10 cellular contexts compared by ENCODE assay signal in genomic region chr7:130321542-130322229, GRCh38. TPM values are rescaled to one million over a fixed set of nuclear protein-coding genes. Genes with fewer than 3 reads are reported as not detected.
DNase-seq lines count a peak whose midpoint lies in the region; ATAC-seq and TF ChIP-seq lines count a peak whose summit lies in the region.
"Not testable (repeated sequence)": the region's sequence is repeated elsewhere in the genome, so short reads cannot be mapped to it uniquely, and the experiment has no call there.
"Had no signal": no experiment of that assay in that cellular context is flagged by ENCODE, and none has a peak within 500 bp of the region (broad histone marks: within the 10 kb centered on the region; RNA-seq: fewer than 3 reads in every experiment).

No MANE protein-coding gene starts in this region.

- not testable (repeated sequence) for H3K79me1 ChIP-seq in trophoblast cell (ENCODE audit: low read length)

- peak; percentile 94 for ATAC-seq in activated T-helper 17 cell treated with anti-CD3 and anti-CD28 coated beads, Interleukin-2, amount 50 U/mL, for 72 hours (replicated peaks)

- not testable (repeated sequence) for H3F3A ChIP-seq in GM23248 (ENCODE audit: insufficient read depth)

- not testable (repeated sequence) for H2BK5ac ChIP-seq in trophoblast cell (ENCODE audit: low read depth, low read length, poor library complexity)

- H3K9ac ChIP-seq in GM23248; trophoblast cell (ENCODE audit: low read length): not testable (repeated sequence)

- not testable (repeated sequence) for H3K18ac ChIP-seq in trophoblast cell (ENCODE audit: low read length)

- not testable (repeated sequence) for H3K4ac ChIP-seq in trophoblast cell (ENCODE audit: low read depth, low read length)

- H3K9me2 ChIP-seq in GM23248 (ENCODE audit: insufficient read depth) = not testable (repeated sequence)

- H3K36me3 ChIP-seq in GM23248 (ENCODE audit: low read depth); trophoblast cell (ENCODE audit: control insufficient read depth in 1 of 2, insufficient read depth in 2 of 2, low read length in 2 of 2): not testable (repeated sequence)

- H3K9me3 ChIP-seq in GM23248 (ENCODE audit: low read depth); trophoblast cell (ENCODE audit: insufficient read depth, low read depth, low read length): not testable (repeated sequence)

- not testable (repeated sequence) for H3K4me1 Mint-ChIP-seq in activated T-helper 17 cell treated with anti-CD3 and anti-CD28 coated beads, Interleukin-2, amount 50 U/mL, for 72 hours

- TF ChIP-seq CTCF in epithelial cell of esophagus (IDR thresholded peaks at IDR 0.05; ENCODE audit: insufficient read depth, low read depth, low read length, missing control alignments) = not testable (repeated sequence)

- not testable (repeated sequence) for H4K20me1 ChIP-seq in GM23248 (ENCODE audit: insufficient read depth)

- H2BK12ac ChIP-seq in trophoblast cell (ENCODE audit: low read length) = peak overlapping the region; percentile 1

- not testable (repeated sequence) for H2AK5ac ChIP-seq in trophoblast cell (ENCODE audit: low read length)

- H4K8ac ChIP-seq in trophoblast cell (ENCODE audit: low read depth, low read length) = not testable (repeated sequence)

- peak; percentile 18 for DNase-seq in AG20443 (ENCODE audit: low spot score)
- peak; percentile 21 for DNase-seq in GM23248
- DNase-seq in NCI-H82 (lab: John Stamatoyannopoulos, UW) = peak; percentile 38
- peak; percentile 8 for DNase-seq in epithelial cell of esophagus (ENCODE audit: low read depth)
- DNase-seq in iris pigment epithelial cell (ENCODE audit: low read depth) = peak; percentile 23
- DNase-seq in trophoblast cell = not testable (repeated sequence)

- H3K9me3 Mint-ChIP-seq in activated T-helper 17 cell treated with anti-CD3 and anti-CD28 coated beads, Interleukin-2, amount 50 U/mL, for 72 hours = not testable (repeated sequence)

- H3K4me3 Mint-ChIP-seq in activated T-helper 17 cell treated with anti-CD3 and anti-CD28 coated beads, Interleukin-2, amount 50 U/mL, for 72 hours = not testable (repeated sequence)

- WGBS in GM23248 (ENCODE audit: low coverage in 1 of 2, low lambda C conversion rate in 2 of 2, missing lambda C conversion rate in 2 of 2), 2 experiments = 71 to 93% methylated on average over 3 of the region's 3 CpGs
- WGBS in trophoblast cell (ENCODE audit: extremely low coverage, insufficient coverage, insufficient read length) = no CpG with 5 or more reads among the region's 3 CpGs

- H3K27ac Mint-ChIP-seq in activated T-helper 17 cell treated with anti-CD3 and anti-CD28 coated beads, Interleukin-2, amount 50 U/mL, for 72 hours = not testable (repeated sequence)

- H3K4me3 ChIP-seq in GM23248; epithelial cell of esophagus (ENCODE audit: low read length); trophoblast cell (ENCODE audit: low read depth, low read length): not testable (repeated sequence)

- H3K27me3 Mint-ChIP-seq in activated T-helper 17 cell treated with anti-CD3 and anti-CD28 coated beads, Interleukin-2, amount 50 U/mL, for 72 hours = not testable (repeated sequence)

- in situ Hi-C loops in GM23248 (cut with MboI) = not testable (repeated sequence)

- not testable (repeated sequence) for H3K27ac ChIP-seq in GM23248; trophoblast cell (ENCODE audit: low read depth, low read length)

- not testable (repeated sequence) for H3K79me2 ChIP-seq in GM23248 (ENCODE audit: insufficient read depth); trophoblast cell (ENCODE audit: control insufficient read depth, insufficient read depth, low read length, poor library complexity)

- not testable (repeated sequence) for H4K12ac ChIP-seq in trophoblast cell (ENCODE audit: low read depth, low read length)

- H2BK120ac ChIP-seq in trophoblast cell (ENCODE audit: insufficient read depth, low read length, poor library complexity) = not testable (repeated sequence)

- H3K4me1 ChIP-seq in GM23248 (ENCODE audit: insufficient read depth) = not testable (repeated sequence)
- peaks cover 15 to 16% of the 10 kb centered on the region in 2 experiments for H3K4me1 ChIP-seq in trophoblast cell (ENCODE audit: control insufficient read depth in 1 of 2, insufficient read depth in 2 of 2, low read length in 2 of 2)

- H3K4me2 ChIP-seq in GM23248 (ENCODE audit: unreplicated experiment); trophoblast cell (ENCODE audit: low read length): not testable (repeated sequence)

- not testable (repeated sequence) for H3K27me3 ChIP-seq in GM23248 (replicated peaks; ENCODE audit: insufficient read depth); trophoblast cell (ENCODE audit: insufficient read depth, low read length)

- not testable (repeated sequence) for H2AFZ ChIP-seq in GM23248; trophoblast cell (ENCODE audit: insufficient read depth, low read length, poor library complexity)

- H4K91ac ChIP-seq in trophoblast cell (ENCODE audit: low read depth, low read length) = not testable (repeated sequence)

- H3K14ac ChIP-seq in trophoblast cell (ENCODE audit: low read length) = not testable (repeated sequence)

- H3K36me3 Mint-ChIP-seq in activated T-helper 17 cell treated with anti-CD3 and anti-CD28 coated beads, Interleukin-2, amount 50 U/mL, for 72 hours (ENCODE audit: low read depth) = not testable (repeated sequence)

- not testable (repeated sequence) for H3K23ac ChIP-seq in trophoblast cell (ENCODE audit: low read length)

RNA-seq across cellular contexts. Expression of gene CPA5, which starts 22.9 kb away (rescaled TPM):
- not detected in 2 replicates for total RNA-seq in GM23248 (2014; rRNA removed; shearing (Covaris generic))
- 0.23 TPM in 1 of 2 replicates, not detected in the other for polyA plus RNA-seq in GM23248 (2016; fragmentation: Nextera tagmentation; extraction: Ambion mirVana)
- total RNA-seq in activated T-helper 17 cell treated with anti-CD3 and anti-CD28 coated beads, Interleukin-2, amount 50 U/mL, for 72 hours = 10 to 100 TPM in 1 of 2 donors, 1 to 10 TPM in 1; 3.3 to 27.6 TPM
- 0.07 and 0.32 TPM in 2 replicates for polyA plus RNA-seq in trophoblast cell (2013)
- polyA plus RNA-seq: A549 had no signal

RNA-seq across cellular contexts. Expression of gene CPA4, which starts 28.7 kb away (rescaled TPM):
- total RNA-seq in GM23248 (2014; rRNA removed; shearing (Covaris generic)) = 8.6 and 16.7 TPM in 2 replicates
- 10.4 and 11.9 TPM in 2 replicates for polyA plus RNA-seq in GM23248 (2016; fragmentation: Nextera tagmentation; extraction: Ambion mirVana)
- 1 to 10 TPM in 1 of 2 donors, under 1 TPM in 1; 0.22 to 4.1 TPM for total RNA-seq in activated T-helper 17 cell treated with anti-CD3 and anti-CD28 coated beads, Interleukin-2, amount 50 U/mL, for 72 hours
- polyA plus RNA-seq in trophoblast cell (2013) = 2.5 and 3.8 TPM in 2 replicates
- total RNA-seq: H7 had no signal

RNA-seq across cellular contexts. Expression of gene CPA2, which starts 55.0 kb away (rescaled TPM):
- not detected in 2 replicates for total RNA-seq in GM23248 (2014; rRNA removed; shearing (Covaris generic))
- not detected in 2 replicates for polyA plus RNA-seq in GM23248 (2016; fragmentation: Nextera tagmentation; extraction: Ambion mirVana)
- under 1 TPM in 1 of 2 donors, not detected in 1; 0.56 TPM for total RNA-seq in activated T-helper 17 cell treated with anti-CD3 and anti-CD28 coated beads, Interleukin-2, amount 50 U/mL, for 72 hours
- polyA plus RNA-seq in trophoblast cell (2013) = 0.17 and 0.18 TPM in 2 replicates
- total RNA-seq: H7, MCF 10A had no signal
- polyA plus RNA-seq: A549 had no signal

RNA-seq across cellular contexts. Expression of gene CPA1, which starts 58.6 kb away (rescaled TPM):
- total RNA-seq in GM23248 (2014; rRNA removed; shearing (Covaris generic)) = not detected in 2 replicates
- not detected in 2 replicates for polyA plus RNA-seq in GM23248 (2016; fragmentation: Nextera tagmentation; extraction: Ambion mirVana)
- not detected for total RNA-seq in activated T-helper 17 cell treated with anti-CD3 and anti-CD28 coated beads, Interleukin-2, amount 50 U/mL, for 72 hours
- 0.14 TPM in 2 replicates for polyA plus RNA-seq in trophoblast cell (2013)
- total RNA-seq: MCF 10A had no signal
- polyA plus RNA-seq: A549 had no signal
